ENCODE assay signal across 12 cellular contexts in the genomic region with DNA sequence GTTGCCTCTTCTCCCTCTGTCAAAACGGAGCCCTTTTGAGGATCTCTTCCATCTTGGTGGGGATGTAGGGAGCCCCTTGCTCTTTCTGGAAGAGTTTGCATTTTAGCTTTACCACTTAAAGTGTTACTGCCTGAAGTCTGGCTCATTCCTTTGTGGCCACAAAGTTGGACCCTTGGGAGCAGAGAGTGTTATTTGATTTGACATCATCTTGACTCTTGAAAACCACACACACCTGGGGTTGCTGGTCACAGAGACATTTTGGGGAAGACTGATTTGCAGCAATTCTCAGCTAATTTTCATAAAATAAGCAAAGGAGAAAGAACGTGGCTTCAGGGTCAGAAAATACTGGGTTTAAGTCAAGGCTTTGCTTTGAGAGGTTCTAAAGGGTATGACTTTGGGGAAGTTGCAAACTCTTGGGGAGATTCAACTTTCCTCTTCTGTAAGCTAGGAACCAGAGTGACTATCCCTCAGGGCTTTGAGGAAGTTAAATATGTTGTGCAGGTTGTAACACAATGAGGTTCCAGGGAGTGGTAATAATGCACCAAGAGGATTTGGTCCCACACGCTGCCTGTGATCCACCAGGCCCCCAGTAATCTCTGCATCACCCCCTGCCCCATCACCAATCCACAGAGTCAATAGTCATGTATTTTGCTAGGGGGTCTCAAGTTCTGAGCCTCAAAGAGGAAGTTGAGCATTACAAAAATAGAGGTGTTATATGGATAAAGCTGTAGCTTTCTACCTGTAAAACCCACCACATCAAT.
DNase-seq lines count a peak whose midpoint lies in the region; ATAC-seq and TF ChIP-seq lines count a peak whose summit lies in the region.
"Had no signal": no experiment of that assay in that cellular context is flagged by ENCODE, and none has a peak within 500 bp of the region (broad histone marks: within the 10 kb centered on the region; RNA-seq: fewer than 3 reads in every experiment).

No MANE protein-coding gene starts in this region.

- H3K9me3 Mint-ChIP-seq in activated T-cell treated with anti-CD3 and anti-CD28 coated beads, Interleukin-2, amount 50 U/mL, for 24 hours = peaks cover 8% of the 10 kb centered on the region

- H3K4me3 Mint-ChIP-seq in activated T-cell treated with anti-CD3 and anti-CD28 coated beads, Interleukin-2, amount 50 U/mL, for 24 hours = no peak overlapping the region

- DNase-seq in NOMO-1 (lab: John Stamatoyannopoulos, UW; ENCODE audit: unreplicated experiment in 2 of 2) (peak; percentile 37 to 67), NOMO-1 treated with dmso at 0.1 percent for 144 hours (lab: John Stamatoyannopoulos, UW; ENCODE audit: unreplicated experiment) (no peak), KBM-7 (peak; percentile 1), NCI-H146 (lab: John Stamatoyannopoulos, UW) (no peak), upper lobe of right lung (no peak)
- DNase-seq in activated T-cell treated with anti-CD3 and anti-CD28 coated beads, Interleukin-2, amount 50 U/mL, for 24 hours = no peak
- DNase-seq: NCI-H1930, substantia nigra had no signal

- H3K27ac ChIP-seq in upper lobe of right lung = no peak overlapping the region
- H3K27ac ChIP-seq: 22Rv1 had no signal

- no peak for TF ChIP-seq CTCF in upper lobe of right lung (IDR thresholded peaks at IDR 0.05)

- ATAC-seq in HG02759 (IDR thresholded peaks at IDR 0.05; ENCODE audit: unreplicated experiment) (peak; percentile 45), HG03139 (IDR thresholded peaks at IDR 0.05; ENCODE audit: unreplicated experiment) (no peak), upper lobe of right lung (no peak)
- ATAC-seq: activated naive CD4-positive, alpha-beta T cell treated with anti-CD3 and anti-CD28 coated beads, Interleukin-2, amount 50 U/mL, for 72 hours had no signal

- H3K27me3 ChIP-seq in upper lobe of right lung = no peaks in the 10 kb centered on the region

- no peak overlapping the region for H3K4me3 ChIP-seq in upper lobe of right lung

- intact Hi-C loops in upper lobe of right lung (cut with DNase I) = no loop called here

- H3K4me1 Mint-ChIP-seq in activated T-cell treated with anti-CD3 and anti-CD28 coated beads, Interleukin-2, amount 50 U/mL, for 24 hours (ENCODE audit: low read depth) = peaks cover 14% of the 10 kb centered on the region

- no peaks in the 10 kb centered on the region for H3K9me3 ChIP-seq in upper lobe of right lung

- no peaks in the 10 kb centered on the region for H3K4me1 ChIP-seq in upper lobe of right lung

- H3K27ac Mint-ChIP-seq in activated T-cell treated with anti-CD3 and anti-CD28 coated beads, Interleukin-2, amount 50 U/mL, for 24 hours = no peak overlapping the region
- H3K27ac Mint-ChIP-seq: activated naive CD4-positive, alpha-beta T cell treated with anti-CD3 and anti-CD28 coated beads, Interleukin-2, amount 50 U/mL, for 72 hours had no signal

- no peaks in the 10 kb centered on the region for H3K36me3 ChIP-seq in upper lobe of right lung

- in situ Hi-C loops in KBM-7 (cut with MboI; ENCODE audit: low pct_unique_long_range_greater_than_20kb, low sequenced_read_pairs) = no loop called here

- no peaks in the 10 kb centered on the region for H3K27me3 Mint-ChIP-seq in activated T-cell treated with anti-CD3 and anti-CD28 coated beads, Interleukin-2, amount 50 U/mL, for 24 hours

- H3K36me3 Mint-ChIP-seq in activated T-cell treated with anti-CD3 and anti-CD28 coated beads, Interleukin-2, amount 50 U/mL, for 24 hours (ENCODE audit: low read depth) = no peaks in the 10 kb centered on the region

Comparison
In these comparisons a context has a peak if more than half of its experiments do, and no peak if none do; other contexts are left out.
1. DNase-seq: peak in NOMO-1 (2 of 2) and KBM-7 (single experiment); none in NOMO-1 treated with dmso at 0.1 percent for 144 hours (single experiment), NCI-H146 (single experiment), upper lobe of right lung (single experiment) and activated T-cell treated with anti-CD3 and anti-CD28 coated beads, Interleukin-2, amount 50 U/mL, for 24 hours (single experiment).